23 cellular contexts compared by ENCODE assay signal in genomic region chr6:139756381-139756780, GRCh38.
DNase-seq lines count a peak whose midpoint lies in the region; ATAC-seq, FAIRE-seq and TF ChIP-seq lines count a peak whose summit lies in the region.
"Had no signal": no experiment of that assay in that cellular context is flagged by ENCODE, and none has a peak within 500 bp of the region (broad histone marks: within the 10 kb centered on the region; RNA-seq: fewer than 3 reads in every experiment).

No MANE protein-coding gene starts in this region.

- no peak overlapping the region for H3K23ac ChIP-seq in IMR-90 (ENCODE audit: low read depth, low read length)

- H3K9ac ChIP-seq in IMR-90 (ENCODE audit: low read depth, low read length) (no peak overlapping the region), astrocyte (ENCODE audit: low read length) (no peak overlapping the region), subcutaneous abdominal adipose tissue (ENCODE audit: low read length in 5 of 5) (no peak overlapping the region)

- no peak overlapping the region; a peak in 1 of 4 replicates for H4K8ac ChIP-seq in IMR-90 (ENCODE audit: low read depth in 2 of 2, low read length in 2 of 2)

- BruUV-seq in IMR-90 (replicated peaks; lab: Mats Ljungman, UMichigan), result no TSS peak

- intact Hi-C loops in IMR-90 (cut with micrococcal nuclease), result loop anchor here (5.0 kb wide), 1 partner anchor 96 kb away; no protein-coding TSS in a partner anchor

- TF ChIP-seq RAD21 in IMR-90 (IDR thresholded peaks at IDR 0.05; ENCODE audit: low read length), result no peak

- H2AK5ac ChIP-seq in IMR-90 (ENCODE audit: low read depth, low read length), result no peak overlapping the region

- no peaks in the 10 kb centered on the region for H3K79me2 ChIP-seq in astrocyte (ENCODE audit: insufficient read depth, low read length)

- no CpG with 5 or more reads among the region's 1 CpG for WGBS in IMR-90 (ENCODE audit: extremely low coverage in 2 of 2, insufficient read length in 1 of 2), 2 experiments

- POLR2A ChIA-PET in IMR-90 (lab: Charles Lee; ENCODE audit: unreplicated experiment), result no interaction called here

- H2BK5ac ChIP-seq in IMR-90 (ENCODE audit: low read depth, low read length, poor library complexity, severe bottlenecking), result no peak overlapping the region

- H3K79me1 ChIP-seq in IMR-90 (ENCODE audit: low read depth in 1 of 2, low read length in 2 of 2), result no peaks in the 10 kb centered on the region

- FAIRE-seq in astrocyte (lab: Jason Lieb, UNC), result peak; percentile 87
- FAIRE-seq: A204.1, GM12891, GM19239, H1, HepG2 had no signal

- H3K56ac ChIP-seq in IMR-90 (ENCODE audit: extremely low read depth, insufficient read depth, low read length), result no peak overlapping the region

- ATAC-seq in IMR-90 (ENCODE audit: low read depth) (no peak), foreskin keratinocyte (no peak)
- ATAC-seq: HepG2 had no signal

- no peak overlapping the region for H2AK9ac ChIP-seq in IMR-90 (replicated peaks; ENCODE audit: low read depth, low read length, poor library complexity)

- no peak overlapping the region for H2BK15ac ChIP-seq in IMR-90 (ENCODE audit: low read depth, low read length)

- no peak for TF ChIP-seq POLR2A in IMR-90 (IDR thresholded peaks at IDR 0.05; ENCODE audit: low read depth, low read length)

- in situ Hi-C loops in IMR-90 (cut with MboI; ENCODE audit: low sequenced_read_pairs), result no loop called here

- H2BK20ac ChIP-seq in IMR-90 (ENCODE audit: low read depth, low read length), result peak overlapping the region; percentile 26; the same call in 1 of the 2 replicates

- H2AFZ ChIP-seq in IMR-90 (replicated peaks; ENCODE audit: low read length, poor library complexity) (no peak overlapping the region), astrocyte (ENCODE audit: low read depth, low read length) (no peak overlapping the region)

- H3K4me1 Mint-ChIP-seq in astrocyte (ENCODE audit: low read depth, unreplicated experiment) (peaks cover 41% of the 10 kb centered on the region), nephron (peaks cover 63% of the 10 kb centered on the region)
- H3K4me1 Mint-ChIP-seq: CD4-positive, CD25-positive, alpha-beta regulatory T cell; CD8-positive, alpha-beta memory T cell had no signal

- H3K4me3 ChIP-seq in IMR-90 (ENCODE audit: insufficient read depth, low read depth, low read length) (no peak overlapping the region), astrocyte (ENCODE audit: insufficient read depth, low read depth, low read length) (no peak overlapping the region), subcutaneous abdominal adipose tissue (ENCODE audit: low read depth in 1 of 5, low read length in 5 of 5) (no peak overlapping the region)

- no peak overlapping the region for H2BK120ac ChIP-seq in IMR-90 (ENCODE audit: low read depth, low read length)

- no peaks in the 10 kb centered on the region; the same call in none of the 2 replicates for H3K9me1 ChIP-seq in IMR-90 (ENCODE audit: insufficient read depth, low read length)

- H3K14ac ChIP-seq in IMR-90 (replicated peaks; ENCODE audit: low read depth, low read length), result 0 out of 2 replicates have a peak overlapping the region, but pooled peaks have one; percentile 25

- peak overlapping the region; percentile 51; the same call in 1 of the 2 replicates for H3K4ac ChIP-seq in IMR-90 (ENCODE audit: low read depth, low read length)

- H3K9me3 Mint-ChIP-seq in astrocyte (ENCODE audit: unreplicated experiment), result no peaks in the 10 kb centered on the region
- no peaks in the 10 kb centered on the region for H3K9me3 Mint-ChIP-seq in nephron
- H3K9me3 Mint-ChIP-seq: CD4-positive, CD25-positive, alpha-beta regulatory T cell; CD8-positive, alpha-beta memory T cell; H9 had no signal

- peaks cover 13% of the 10 kb centered on the region for H3K4me1 ChIP-seq in IMR-90 (ENCODE audit: control insufficient read depth, insufficient read depth, low read length)
- H3K4me1 ChIP-seq in astrocyte (ENCODE audit: insufficient read depth, low read length), result peaks cover 23% of the 10 kb centered on the region
- H3K4me1 ChIP-seq in subcutaneous abdominal adipose tissue (ENCODE audit: control insufficient read depth in 5 of 5, insufficient read depth in 5 of 5, low read length in 5 of 5), result peaks cover 3 to 63% (median 39%) of the 10 kb centered on the region in 5 donors
- no peaks in the 10 kb centered on the region for H3K4me1 ChIP-seq in foreskin keratinocyte
- H3K4me1 ChIP-seq: BE2C had no signal

- H3K36me3 Mint-ChIP-seq in astrocyte (ENCODE audit: low read depth, unreplicated experiment) (no peaks in the 10 kb centered on the region), nephron (ENCODE audit: low read depth) (no peaks in the 10 kb centered on the region)
- H3K36me3 Mint-ChIP-seq: CD4-positive, CD25-positive, alpha-beta regulatory T cell; CD8-positive, alpha-beta memory T cell had no signal

- CTCF ChIA-PET in IMR-90 (lab: Yijun Ruan, JAX), result interaction anchor here (0.6 kb wide), 1 partner anchor 158 kb away, joined by 3 read pairs; no protein-coding TSS in a partner anchor

- H3K9me3 ChIP-seq in IMR-90 (ENCODE audit: control insufficient read depth, insufficient read depth, low read length) (no peaks in the 10 kb centered on the region), astrocyte (ENCODE audit: insufficient read depth, low read depth, low read length) (no peaks in the 10 kb centered on the region), subcutaneous abdominal adipose tissue (ENCODE audit: control insufficient read depth in 5 of 5, low read length in 5 of 5) (no peaks in the 10 kb centered on the region)
- H3K9me3 ChIP-seq: BE2C had no signal

- H3K27me3 ChIP-seq in IMR-90 (ENCODE audit: control insufficient read depth, insufficient read depth, low read length) (no peaks in the 10 kb centered on the region), astrocyte (ENCODE audit: insufficient read depth, low read length) (no peaks in the 10 kb centered on the region), subcutaneous abdominal adipose tissue (ENCODE audit: control insufficient read depth in 5 of 5, insufficient read depth in 4 of 5, low read length in 5 of 5) (no peaks in the 10 kb centered on the region), foreskin keratinocyte (no peaks in the 10 kb centered on the region)
- H3K27me3 ChIP-seq: BE2C had no signal

- no peak for TF ChIP-seq CTCF in IMR-90 (conservative IDR thresholded peaks at IDR 0.05; ENCODE audit: low read depth, low read length)
- TF ChIP-seq CTCF in astrocyte (IDR thresholded peaks at IDR 0.05; ENCODE audit: insufficient read depth, low read depth, low read length), result no peak
- no peak for TF ChIP-seq CTCF in nephron (IDR thresholded peaks at IDR 0.05; ENCODE audit: unreplicated experiment in 3 of 3)
- no peak for TF ChIP-seq CTCF in foreskin keratinocyte (conservative IDR thresholded peaks at IDR 0.05)

- H4K20me1 ChIP-seq in IMR-90 (ENCODE audit: insufficient read depth, low read length) (no peaks in the 10 kb centered on the region), astrocyte (ENCODE audit: insufficient read depth, low read length) (no peaks in the 10 kb centered on the region)

- H3K27me3 Mint-ChIP-seq in astrocyte (ENCODE audit: low read depth, unreplicated experiment) (no peaks in the 10 kb centered on the region), nephron (ENCODE audit: low read depth) (no peaks in the 10 kb centered on the region)

- H3K27ac Mint-ChIP-seq in astrocyte (ENCODE audit: unreplicated experiment) (no peak overlapping the region), nephron (peak overlapping the region in 2 of 3 experiments; percentile 65 to 89)
- H3K27ac Mint-ChIP-seq: CD4-positive, CD25-positive, alpha-beta regulatory T cell had no signal

- H4K91ac ChIP-seq in IMR-90 (ENCODE audit: insufficient read depth, low read depth, low read length), result no peak overlapping the region

- H3K18ac ChIP-seq in IMR-90 (ENCODE audit: low read depth, low read length), result peak overlapping the region; percentile 76; the same call in 1 of the 2 replicates

- no peaks in the 10 kb centered on the region for H3K36me3 ChIP-seq in IMR-90 (ENCODE audit: control insufficient read depth, insufficient read depth, low read length)
- no peaks in the 10 kb centered on the region for H3K36me3 ChIP-seq in astrocyte (ENCODE audit: insufficient read depth, low read length)
- H3K36me3 ChIP-seq in subcutaneous abdominal adipose tissue (ENCODE audit: control insufficient read depth in 5 of 5, insufficient read depth in 5 of 5, low read length in 5 of 5), result no peaks in the 10 kb centered on the region
- H3K36me3 ChIP-seq: BE2C had no signal

- no peak overlapping the region for H4K5ac ChIP-seq in IMR-90 (ENCODE audit: low read depth, low read length)

- H3K4me2 ChIP-seq in IMR-90 (ENCODE audit: low read depth, low read length) (no peak overlapping the region), astrocyte (ENCODE audit: low read length) (no peak overlapping the region)

- no peak for DNase-seq in IMR-90
- no peak for DNase-seq in astrocyte (ENCODE audit: low read depth)
- no peak for DNase-seq in NCI-H1105 treated with DMSO at 0.1 percent for 48 hours (lab: John Stamatoyannopoulos, UW)
- no peak for DNase-seq in A172 (ENCODE audit: low spot score)
- no peak for DNase-seq in COLO829 (ENCODE audit: low spot score)
- DNase-seq in foreskin keratinocyte, result no peak
- DNase-seq: ACHN; BE2C; C1 segment of cervical spinal cord; Calu3; CD4-positive, CD25-positive, alpha-beta regulatory T cell; CD8-positive, alpha-beta memory T cell; DMS53; DND-41; EL; H9 had no signal

- dilution Hi-C loops in IMR-90 (cut with HindIII; ENCODE audit: low sequenced_read_pairs, unreplicated experiment), result no loop called here

- H3K27ac ChIP-seq in IMR-90 (ENCODE audit: insufficient read depth, low read length) (no peak overlapping the region), astrocyte (ENCODE audit: low read depth, low read length) (no peak overlapping the region), subcutaneous abdominal adipose tissue (ENCODE audit: low read depth, low read length) (peak overlapping the region; percentile 95), foreskin keratinocyte (no peak overlapping the region)

- H3K4me3 Mint-ChIP-seq in astrocyte (ENCODE audit: unreplicated experiment) (no peak overlapping the region), nephron (no peak overlapping the region)
- H3K4me3 Mint-ChIP-seq: CD4-positive, CD25-positive, alpha-beta regulatory T cell; CD8-positive, alpha-beta memory T cell; H9 had no signal

TF ChIP-seq in IMR-90, 13 proteins besides CTCF, POLR2A, EP300 and RAD21 (continues in another document):
- no peak for TF ChIP-seq FOS (IDR thresholded peaks at IDR 0.05; ENCODE audit: low read depth, low read length)
- TF ChIP-seq NFE2L2 (IDR thresholded peaks at IDR 0.05; ENCODE audit: low read depth, low read length), result no peak
- no peak for TF ChIP-seq BHLHE40 (IDR thresholded peaks at IDR 0.05; ENCODE audit: low read depth, low read length)
- no peak for TF ChIP-seq ELK1 (IDR thresholded peaks at IDR 0.05; ENCODE audit: borderline replicate concordance, low read depth, low read length)
